31 cellular contexts compared by ENCODE assay signal in genomic region chr2:170148161-170148560, GRCh38. TPM values are rescaled to one million over a fixed set of nuclear protein-coding genes. Genes with fewer than 3 reads are reported as not detected.
A peak's percentile ranks its signal among the peaks of the same experiment; 100 is the strongest.
DNase-seq lines count a peak whose midpoint lies in the region; ATAC-seq, FAIRE-seq and TF ChIP-seq lines count a peak whose summit lies in the region.
"Had no signal": no experiment of that assay in that cellular context is flagged by ENCODE, and none has a peak within 500 bp of the region (broad histone marks: within the 10 kb centered on the region; RNA-seq: fewer than 3 reads in every experiment).

No MANE protein-coding gene starts in this region.

- H3K4me3 Mint-ChIP-seq in glutamatergic neuron (ENCODE audit: unreplicated experiment) = no peak overlapping the region
- H3K4me3 Mint-ChIP-seq: activated CD4-positive, alpha-beta memory T cell treated with anti-CD3 and anti-CD28 coated beads for 36 hours; activated T-helper 1 cell treated with anti-CD3 and anti-CD28 coated beads, Interleukin-12 subunit alpha, Interleukin-12 subunit beta, Interleukin-2, Interleukin-4 antibody, amounts not matched to agents 30 ng/mL and 10 ng/mL and 1 ng/mL, durations not matched to agents 14 hours and 24 hours and 36 hours; B cell; CD8-positive, alpha-beta T cell; IgD-negative memory B cell; naive thymus-derived CD4-positive, alpha-beta T cell; stimulated activated naive CD8-positive, alpha-beta T cell treated with anti-CD3 and anti-CD28 coated beads, Interleukin-15, Interleukin-2, amounts not matched to agents 100 ng/mL and 50 ng/mL, for 24 hours had no signal

- intact Hi-C loops in Right ventricle myocardium inferior (cut with DNase I) = no loop called here

- peaks cover 3% of the 10 kb centered on the region for H3K9me3 Mint-ChIP-seq in glutamatergic neuron (ENCODE audit: unreplicated experiment)
- H3K9me3 Mint-ChIP-seq: activated CD4-positive, alpha-beta memory T cell treated with anti-CD3 and anti-CD28 coated beads for 36 hours; activated T-helper 1 cell treated with anti-CD3 and anti-CD28 coated beads, Interleukin-12 subunit alpha, Interleukin-12 subunit beta, Interleukin-2, Interleukin-4 antibody, amounts not matched to agents 30 ng/mL and 10 ng/mL and 1 ng/mL, durations not matched to agents 14 hours and 24 hours and 36 hours; CD8-positive, alpha-beta T cell; stimulated activated naive CD8-positive, alpha-beta T cell treated with anti-CD3 and anti-CD28 coated beads, Interleukin-15, Interleukin-2, amounts not matched to agents 100 ng/mL and 50 ng/mL, for 24 hours had no signal

- H3K4me3 ChIP-seq in cardiac fibroblast (replicated peaks in 1 of 2; ENCODE audit: low read depth in 2 of 2, low read length in 2 of 2) = no peak overlapping the region
- no peak overlapping the region for H3K4me3 ChIP-seq in coronary artery
- H3K4me3 ChIP-seq: Peyer's patch, testis had no signal

- H3K36me3 Mint-ChIP-seq in glutamatergic neuron (ENCODE audit: unreplicated experiment) = no peaks in the 10 kb centered on the region
- H3K36me3 Mint-ChIP-seq: activated CD4-positive, alpha-beta memory T cell treated with anti-CD3 and anti-CD28 coated beads for 36 hours; CD8-positive, alpha-beta T cell; IgD-negative memory B cell; naive thymus-derived CD4-positive, alpha-beta T cell had no signal

- peaks cover 11% of the 10 kb centered on the region for H3K4me1 Mint-ChIP-seq in glutamatergic neuron (ENCODE audit: low read depth, unreplicated experiment)
- H3K4me1 Mint-ChIP-seq: naive thymus-derived CD4-positive, alpha-beta T cell had no signal

- peak overlapping the region; percentile 55 for H3K27ac Mint-ChIP-seq in glutamatergic neuron (ENCODE audit: unreplicated experiment)
- H3K27ac Mint-ChIP-seq: activated CD4-positive, alpha-beta memory T cell treated with anti-CD3 and anti-CD28 coated beads for 36 hours; activated T-helper 1 cell treated with anti-CD3 and anti-CD28 coated beads, Interleukin-12 subunit alpha, Interleukin-12 subunit beta, Interleukin-2, Interleukin-4 antibody, amounts not matched to agents 30 ng/mL and 10 ng/mL and 1 ng/mL, durations not matched to agents 14 hours and 24 hours and 36 hours; B cell; CD8-positive, alpha-beta T cell; IgD-negative memory B cell; naive thymus-derived CD4-positive, alpha-beta T cell; stimulated activated naive CD8-positive, alpha-beta T cell treated with anti-CD3 and anti-CD28 coated beads, Interleukin-15, Interleukin-2, amounts not matched to agents 100 ng/mL and 50 ng/mL, for 24 hours had no signal

- H3K27ac ChIP-seq in coronary artery = no peak overlapping the region
- H3K27ac ChIP-seq: neutrophil, Peyer's patch, testis had no signal

- DNase-seq in DMS53 treated with DMSO at 0.1 percent for 48 hours (lab: John Stamatoyannopoulos, UW; ENCODE audit: unreplicated experiment) (peak; percentile 42), M059J (ENCODE audit: low read depth) (peak; percentile 29), cardiac fibroblast (ENCODE audit: low read depth in 2 of 2) (peak; percentile 15 to 31), glutamatergic neuron (no peak), HTR-8/SVneo (ENCODE audit: insufficient read length, low spot score) (no peak), coronary artery (ENCODE audit: low spot score) (no peak), Right ventricle myocardium inferior (ENCODE audit: missing footprints) (no peak)
- DNase-seq: ACHN; activated CD4-positive, alpha-beta memory T cell treated with anti-CD3 and anti-CD28 coated beads for 36 hours; activated CD4-positive, alpha-beta T cell treated with anti-CD3 and anti-CD28 coated beads for 1 hour; activated CD8-positive, alpha-beta memory T cell treated with anti-CD3 and anti-CD28 coated beads, Interleukin-2, amount 50 U/mL, for 48 hours; activated naive CD4-positive, alpha-beta T cell treated with Interleukin-2 at 50 U/mL for 16 hours; CD8-positive, alpha-beta T cell; cerebellar nuclear complex; head of caudate nucleus; kidney; naive thymus-derived CD4-positive, alpha-beta T cell; NCI-H2029; NCI-H526 treated with DMSO at 0.1 percent for 48 hours; Peyer's patch; SIG-M5; stimulated activated CD8-positive, alpha-beta memory T cell treated with anti-CD3 and anti-CD28 coated beads, Interleukin-4, amount 100 ng/mL, for 48 hours; testis had no signal

- no peak for ATAC-seq in Right ventricle myocardium inferior
- ATAC-seq: CD8-positive, alpha-beta T cell; naive thymus-derived CD4-positive, alpha-beta T cell; sciatic nerve had no signal

- no peak for TF ChIP-seq CTCF in cardiac fibroblast (IDR thresholded peaks at IDR 0.05; ENCODE audit: low read depth, low read length)
- TF ChIP-seq CTCF in glutamatergic neuron (IDR thresholded peaks at IDR 0.05; ENCODE audit: partially characterized antibody, unreplicated experiment) = no peak
- no peak for TF ChIP-seq CTCF in coronary artery (IDR thresholded peaks at IDR 0.05)

- no peak for FAIRE-seq in HTR-8/SVneo (lab: Jason Lieb, UNC)
- FAIRE-seq: kidney, urothelium cell line had no signal

- peaks cover 2% of the 10 kb centered on the region for H3K27me3 Mint-ChIP-seq in glutamatergic neuron (ENCODE audit: unreplicated experiment)
- H3K27me3 Mint-ChIP-seq: B cell; stimulated activated naive CD8-positive, alpha-beta T cell treated with anti-CD3 and anti-CD28 coated beads, Interleukin-15, Interleukin-2, amounts not matched to agents 100 ng/mL and 50 ng/mL, for 24 hours had no signal

RNA-seq across cellular contexts. Expression of gene MYO3B, which starts 29.8 kb away (rescaled TPM):
- total RNA-seq in M059J (2014; rRNA removed; shearing (Covaris generic)) = not detected in 2 replicates
- total RNA-seq in glutamatergic neuron (ENCODE audit: unreplicated experiment) = 0.22 TPM
- not detected for total RNA-seq in Right ventricle myocardium inferior
- total RNA-seq: B cell; CD8-positive, alpha-beta T cell; dermis microvascular lymphatic vessel endothelial cell; Peyer's patch had no signal

Comparison
In these comparisons a context has a peak if more than half of its experiments do, and no peak if none do; other contexts are left out.
1. DNase-seq: peak in DMS53 treated with DMSO at 0.1 percent for 48 hours (single experiment), M059J (single experiment) and cardiac fibroblast (2 of 2); none in glutamatergic neuron (single experiment), HTR-8/SVneo (single experiment), coronary artery (single experiment) and Right ventricle myocardium inferior (single experiment).